Comparison of ENCODE assay signal across 12 cellular contexts in the genomic region with DNA sequence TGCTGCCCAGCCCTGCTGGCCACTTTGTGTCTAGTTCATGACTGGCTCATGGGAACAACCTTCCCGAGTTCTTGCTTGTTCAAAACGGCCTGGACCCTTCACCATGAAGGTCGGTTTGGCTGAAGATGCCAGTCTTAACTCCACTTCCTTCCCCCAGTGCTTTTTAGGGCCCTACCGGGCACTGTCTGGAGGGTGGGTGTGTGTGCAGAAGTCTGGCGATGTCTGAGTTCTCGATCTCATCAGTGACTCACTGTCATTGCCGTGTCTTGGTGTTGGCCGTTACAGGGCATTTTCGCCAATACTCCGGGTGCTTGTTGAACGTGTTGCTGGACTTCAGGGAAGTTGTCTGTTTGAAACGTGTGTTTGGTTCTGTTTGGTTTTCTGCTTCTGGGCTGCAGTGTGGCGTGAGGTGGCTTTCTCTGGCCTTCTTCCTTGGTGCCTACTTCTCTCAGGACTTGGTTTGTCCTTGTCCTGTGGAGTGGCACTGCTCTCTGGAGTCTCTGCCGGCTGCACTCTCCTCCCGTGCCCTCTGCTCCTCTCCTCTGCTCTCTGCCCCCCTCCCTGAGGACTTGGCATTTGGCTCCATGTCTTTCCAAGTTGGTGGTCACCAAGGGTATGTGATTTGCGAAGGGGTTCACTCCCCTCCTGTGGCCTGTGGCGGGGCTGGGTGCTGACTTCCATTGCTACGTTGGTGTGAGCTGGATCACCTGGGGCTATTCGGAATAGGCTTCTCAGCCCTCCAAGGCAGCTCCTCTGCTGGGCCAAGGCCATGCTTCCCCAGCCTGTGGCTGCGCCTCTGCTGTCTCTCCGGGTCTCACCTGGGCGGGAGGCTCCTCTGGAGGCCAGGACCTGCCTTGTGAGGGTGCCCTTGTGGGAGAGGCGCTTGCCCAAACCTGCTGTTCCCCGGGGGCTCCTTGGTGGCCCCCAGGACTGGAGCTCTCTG. TPM values are rescaled to one million over a fixed set of nuclear protein-coding genes. Genes with fewer than 3 reads are reported as not detected.
DNase-seq lines count a peak whose midpoint lies in the region; ATAC-seq and TF ChIP-seq lines count a peak whose summit lies in the region.
"Had no signal": no experiment of that assay in that cellular context is flagged by ENCODE, and none has a peak within 500 bp of the region (broad histone marks: within the 10 kb centered on the region; RNA-seq: fewer than 3 reads in every experiment).

No MANE protein-coding gene starts in this region.

- no peaks in the 10 kb centered on the region for H3K9me3 ChIP-seq in CD4-positive, CD25-positive, alpha-beta regulatory T cell (ENCODE audit: control insufficient read depth in 2 of 2, low read length in 2 of 2)
- no peaks in the 10 kb centered on the region for H3K9me3 ChIP-seq in T-helper 17 cell (ENCODE audit: control insufficient read depth, low read length, poor library complexity, severe bottlenecking)

- TF ChIP-seq CTCF in GM10266 (IDR thresholded peaks at IDR 0.05; ENCODE audit: control insufficient read depth, insufficient read depth, low read depth, missing control alignments) = no peak

- no peaks in the 10 kb centered on the region for H3K9me3 Mint-ChIP-seq in CD4-positive, CD25-positive, alpha-beta regulatory T cell

- DNase-seq in CD4-positive, CD25-positive, alpha-beta regulatory T cell = peak in 1 of 3 donors; percentile 0
- DNase-seq in T-helper 17 cell = peak in 2 of 3 donors; percentile 3 to 6
- DNase-seq in cardiac septum (ENCODE audit: low spot score) = peak; percentile 70
- DNase-seq in posterior cingulate gyrus = peak in 8 of 10 donors; percentile 1 to 71 (median 16)
- DNase-seq in GM10266 (ENCODE audit: extremely low spot score) = no peak
- no peak for DNase-seq in H7
- DNase-seq: MM.1S; NCI-H2081; stimulated activated CD4-positive, alpha-beta T cell treated with anti-CD3 and anti-CD28 coated beads, Interleukin-4, amount 100 ng/mL, for 1 hour had no signal

- peaks cover 0 to 3% (median under 1%) of the 10 kb centered on the region in 4 donors for H3K4me1 Mint-ChIP-seq in CD4-positive, CD25-positive, alpha-beta regulatory T cell
- peaks cover 6% of the 10 kb centered on the region for H3K4me1 Mint-ChIP-seq in T-helper 17 cell

- no peak for ATAC-seq in CD4-positive, CD25-positive, alpha-beta regulatory T cell (ENCODE audit: low read depth in 2 of 2)
- no peak for ATAC-seq in T-helper 17 cell
- ATAC-seq in GM19455 (IDR thresholded peaks at IDR 0.05; ENCODE audit: unreplicated experiment) = no peak
- no peak for ATAC-seq in GM19395 (IDR thresholded peaks at IDR 0.05; ENCODE audit: unreplicated experiment)
- ATAC-seq: naive thymus-derived CD4-positive, alpha-beta T cell had no signal

- peaks cover 39% of the 10 kb centered on the region for H3K36me3 Mint-ChIP-seq in CD4-positive, CD25-positive, alpha-beta regulatory T cell
- peaks cover 10% of the 10 kb centered on the region for H3K36me3 Mint-ChIP-seq in T-helper 17 cell (ENCODE audit: low read depth)

- no peak overlapping the region for H3K27ac ChIP-seq in CD4-positive, CD25-positive, alpha-beta regulatory T cell (ENCODE audit: insufficient read depth, low read length, poor library complexity, severe bottlenecking)

- intact Hi-C loops in cardiac septum (cut with DNase I) = no loop called here
- intact Hi-C loops in posterior cingulate gyrus (cut with DNase I) = no loop called here

- peak overlapping the region in 2 of 3 donors; percentile 51 to 54 for H3K27ac Mint-ChIP-seq in CD4-positive, CD25-positive, alpha-beta regulatory T cell
- peak overlapping the region; percentile 21 for H3K27ac Mint-ChIP-seq in T-helper 17 cell

- H3K4me1 ChIP-seq in CD4-positive, CD25-positive, alpha-beta regulatory T cell (ENCODE audit: control insufficient read depth, insufficient read depth, low read length, poor library complexity, severe bottlenecking) = no peaks in the 10 kb centered on the region

- no peak overlapping the region for H3K4me3 ChIP-seq in CD4-positive, CD25-positive, alpha-beta regulatory T cell (ENCODE audit: low read depth, low read length)
- no peak overlapping the region for H3K4me3 ChIP-seq in H7 (ENCODE audit: insufficient read depth, low read depth, low read length)

- H3K27me3 ChIP-seq in CD4-positive, CD25-positive, alpha-beta regulatory T cell (ENCODE audit: control insufficient read depth, insufficient read depth, low read length) = no peaks in the 10 kb centered on the region
- no peaks in the 10 kb centered on the region for H3K27me3 ChIP-seq in H7 (ENCODE audit: control insufficient read depth, insufficient read depth, low read length)

- H3K4me3 Mint-ChIP-seq in CD4-positive, CD25-positive, alpha-beta regulatory T cell = no peak overlapping the region
- H3K4me3 Mint-ChIP-seq in T-helper 17 cell = no peak overlapping the region
- H3K4me3 Mint-ChIP-seq: naive thymus-derived CD4-positive, alpha-beta T cell had no signal

- no peaks in the 10 kb centered on the region for H3K27me3 Mint-ChIP-seq in CD4-positive, CD25-positive, alpha-beta regulatory T cell
- H3K27me3 Mint-ChIP-seq in T-helper 17 cell = no peaks in the 10 kb centered on the region
- H3K27me3 Mint-ChIP-seq: naive thymus-derived CD4-positive, alpha-beta T cell had no signal

- H3K36me3 ChIP-seq in CD4-positive, CD25-positive, alpha-beta regulatory T cell (ENCODE audit: control insufficient read depth, insufficient read depth, low read length) = peaks cover 70% of the 10 kb centered on the region
- H3K36me3 ChIP-seq in H7 (replicated peaks; ENCODE audit: control insufficient read depth, insufficient read depth, low read length) = peaks cover 11% of the 10 kb centered on the region

RNA-seq across cellular contexts. Expression of a gene that starts 38.2 kb away (rescaled TPM):
- total RNA-seq in CD4-positive, CD25-positive, alpha-beta regulatory T cell = 37.2 TPM
- polyA plus RNA-seq in CD4-positive, CD25-positive, alpha-beta regulatory T cell = 10 to 100 TPM; 45.3 to 64.6 (median 52.4) TPM
- 10 to 100 TPM; 28.6 to 53.1 TPM for total RNA-seq in T-helper 17 cell
- 386 TPM for total RNA-seq in cardiac septum
- total RNA-seq in H7 (2014; rRNA removed; shearing (Covaris generic)) = 52.0 and 57.1 TPM in 2 replicates

Comparison
In these comparisons a context has a peak if more than half of its experiments do, and no peak if none do; other contexts are left out.
1. DNase-seq: peak in T-helper 17 cell (2 of 3), cardiac septum (single experiment) and posterior cingulate gyrus (8 of 10); none in GM10266 (single experiment) and H7 (single experiment).